9 cellular contexts compared by ENCODE assay signal in genomic region chr15:74799255-74799842, GRCh38. TPM values are rescaled to one million over a fixed set of nuclear protein-coding genes. Genes with fewer than 3 reads are reported as not detected.
DNase-seq lines count a peak whose midpoint lies in the region; ATAC-seq, FAIRE-seq and TF ChIP-seq lines count a peak whose summit lies in the region.
"Had no signal": no experiment of that assay in that cellular context is flagged by ENCODE, and none has a peak within 500 bp of the region (broad histone marks: within the 10 kb centered on the region; RNA-seq: fewer than 3 reads in every experiment).

No MANE protein-coding gene starts in this region.

- peaks cover 56% of the 10 kb centered on the region for H3K36me3 ChIP-seq in Karpas-422 (ENCODE audit: insufficient read depth, low read length)
- peaks cover 78% of the 10 kb centered on the region; the same call in 2 of the 3 replicates for H3K36me3 ChIP-seq in K562 (ENCODE audit: control insufficient read depth, insufficient read depth, low read length)
- H3K36me3 ChIP-seq in spleen = peaks cover 0 to 100% (median 62%) of the 10 kb centered on the region in 6 donors
- H3K36me3 ChIP-seq in GM23248 (ENCODE audit: low read depth) = 0 out of 2 replicates have a peak, but pooled peaks cover 5% of the 10 kb centered on the region

- H3K9me3 ChIP-seq in Karpas-422 (ENCODE audit: low read length) (no peaks in the 10 kb centered on the region), K562 (replicated peaks; ENCODE audit: control insufficient read depth, insufficient read depth, low read depth, low read length) (no peaks in the 10 kb centered on the region), spleen (no peaks in the 10 kb centered on the region), GM23248 (ENCODE audit: low read depth) (no peaks in the 10 kb centered on the region)

- no peak for ATAC-seq in K562
- no peak for ATAC-seq in GM21367 (IDR thresholded peaks at IDR 0.05; ENCODE audit: unreplicated experiment)

- H3K9me1 ChIP-seq in K562 (ENCODE audit: control insufficient read depth, insufficient read depth, low read length) = peaks cover 10% of the 10 kb centered on the region

- POLR2A ChIA-PET in K562 (lab: Yijun Ruan, JAX) = interaction anchor here (1.0 to 1.5 kb wide), 2 partner anchors 12 to 28 kb away, joined by 3 to 4 read pairs; no protein-coding TSS in a partner anchor

- no peaks in the 10 kb centered on the region for H3K27me3 ChIP-seq in Karpas-422 (ENCODE audit: low read length)
- H3K27me3 ChIP-seq in K562 (ENCODE audit: control insufficient read depth in 2 of 2, insufficient read depth in 2 of 2, low read length in 2 of 2) = no peaks in the 10 kb centered on the region
- H3K27me3 ChIP-seq in spleen (replicated peaks in 1 of 7) = no peaks in the 10 kb centered on the region
- H3K27me3 ChIP-seq in GM23248 (replicated peaks; ENCODE audit: insufficient read depth) = no peaks in the 10 kb centered on the region

- TF ChIP-seq EP300 in K562 (IDR thresholded peaks at IDR 0.05; ENCODE audit: low read length) = no peak

- H3K4me1 ChIP-seq in Karpas-422 (ENCODE audit: low read length) (peaks cover 64% of the 10 kb centered on the region), K562 (replicated peaks in 1 of 2; ENCODE audit: control insufficient read depth in 2 of 2, insufficient read depth in 2 of 2, low read length in 2 of 2) (peaks cover 0 to 43% of the 10 kb centered on the region in 2 experiments; a peak in 3 of 5 replicates), spleen (peaks cover 60 to 70% (median 67%) of the 10 kb centered on the region in 6 donors), GM23248 (ENCODE audit: insufficient read depth) (no peaks in the 10 kb centered on the region)

- DNase-seq in activated CD4-positive, alpha-beta T cell treated with anti-CD3 and anti-CD28 coated beads for 48 hours = peak; percentile 45
- no peak for DNase-seq in activated CD4-positive, alpha-beta T cell treated with anti-CD3 and anti-CD28 coated beads, Interleukin-2, amount 50 U/mL, for 4 hours
- DNase-seq in Karpas-422 = peak; percentile 83
- no peak for DNase-seq in K562 (ENCODE audit: extremely low read depth in 1 of 4, low spot score in 3 of 4)
- DNase-seq in spleen = peak; percentile 87
- DNase-seq in GM23248 = no peak
- DNase-seq in GM20000 (ENCODE audit: low spot score) = no peak

- no peak for TF ChIP-seq RAD21 in K562 (CRISPR knock-in tag; conservative IDR thresholded peaks at IDR 0.05 in 1 of 2, IDR thresholded peaks at IDR 0.05 in 1 of 2)

- TF ChIP-seq CTCF in K562 (IDR thresholded peaks at IDR 0.05 in 2 of 3, conservative IDR thresholded peaks at IDR 0.05 in 1 of 3; ENCODE audit: insufficient read depth in 2 of 3, low read depth in 1 of 3, low read length in 3 of 3) = no peak
- no peak for TF ChIP-seq CTCF in spleen (IDR thresholded peaks at IDR 0.05 in 8 of 11, conservative IDR thresholded peaks at IDR 0.05 in 3 of 11)
- no peak for TF ChIP-seq CTCF in GM20000 (IDR thresholded peaks at IDR 0.05; ENCODE audit: extremely low read depth, missing control alignments)

- H2AFZ ChIP-seq in Karpas-422 (ENCODE audit: low read length) (no peak overlapping the region), K562 (ENCODE audit: low read depth, low read length) (no peak overlapping the region), GM23248 (no peak overlapping the region)

- peaks cover 18% of the 10 kb centered on the region for H4K20me1 ChIP-seq in Karpas-422 (ENCODE audit: insufficient read depth, low read depth, low read length)
- peaks cover 14% of the 10 kb centered on the region for H4K20me1 ChIP-seq in K562 (replicated peaks; ENCODE audit: control insufficient read depth, insufficient read depth, low read length)
- no peaks in the 10 kb centered on the region for H4K20me1 ChIP-seq in GM23248 (ENCODE audit: insufficient read depth)

- H3K9me2 ChIP-seq in Karpas-422 (replicated peaks; ENCODE audit: insufficient read depth, low read length) (no peaks in the 10 kb centered on the region), GM23248 (ENCODE audit: insufficient read depth) (no peaks in the 10 kb centered on the region)

- TF ChIP-seq POLR2A in K562 (conservative IDR thresholded peaks at IDR 0.05) (no peak), spleen (IDR thresholded peaks at IDR 0.05) (no peak)

- no peak for FAIRE-seq in K562 (lab: Jason Lieb, UNC)

- in situ Hi-C loops in K562 (cut with MboI) = no loop called here
- in situ Hi-C loops in GM23248 (cut with MboI) = no loop called here

- H3F3A ChIP-seq in GM23248 (ENCODE audit: insufficient read depth) = no peaks in the 10 kb centered on the region

- BruUV-seq in K562 (replicated peaks; lab: Mats Ljungman, UMichigan) = no TSS peak

- H3K4me2 ChIP-seq in Karpas-422 (ENCODE audit: low read depth, low read length, poor library complexity, severe bottlenecking) (peak overlapping the region; percentile 63), K562 (ENCODE audit: insufficient read depth, low read length) (no peak overlapping the region), GM23248 (ENCODE audit: unreplicated experiment) (no peak overlapping the region)

- CTCF ChIA-PET in K562 (lab: Yijun Ruan, JAX; ENCODE audit: low intra/inter-chr PET ratio) = interaction anchor here (1.5 to 2.3 kb wide), 2 partner anchors 12 to 28 kb away, joined by 3 to 41 read pairs; no protein-coding TSS in a partner anchor

- H3K9ac ChIP-seq in Karpas-422 (ENCODE audit: low read length) (peak overlapping the region; percentile 72), K562 (ENCODE audit: insufficient read depth in 1 of 2, low read depth in 2 of 2, low read length in 2 of 2) (0 out of 4 replicates have a peak overlapping the region, but pooled peaks of 1 of the 2 experiments have one; percentile 19), GM23248 (no peak overlapping the region)

- 85% methylated on average over 11 of the region's 16 CpGs for WGBS in K562 (ENCODE audit: insufficient coverage, low coverage, missing lambda C conversion rate)
- WGBS in spleen, 5 donors = 77 to 83% (median 79%) methylated on average over 16 of the region's 16 CpGs
- 97 to 98% methylated on average over 15 to 16 of the region's 16 CpGs for WGBS in GM23248 (ENCODE audit: low coverage in 1 of 2, low lambda C conversion rate in 2 of 2, missing lambda C conversion rate in 2 of 2), 2 experiments

- H3K27ac ChIP-seq in Karpas-422 (ENCODE audit: low read length) (peak overlapping the region; percentile 100), K562 (ENCODE audit: extremely low read depth, low read depth, low read length) (no peak overlapping the region), spleen (peak overlapping the region; percentile 48 to 99 (median 89)), GM23248 (no peak overlapping the region)

- H3K4me3 ChIP-seq in Karpas-422 (ENCODE audit: low read length) = peak overlapping the region; percentile 39; the same call in 1 of the 2 replicates
- H3K4me3 ChIP-seq in K562 = no peak overlapping the region
- H3K4me3 ChIP-seq in spleen = peak overlapping the region in 1 of 8 donors; percentile 44
- no peak overlapping the region for H3K4me3 ChIP-seq in GM23248

- H3K79me2 ChIP-seq in Karpas-422 (ENCODE audit: low read length) (peaks cover 36% of the 10 kb centered on the region), K562 (ENCODE audit: control insufficient read depth, insufficient read depth, low read length) (no peaks in the 10 kb centered on the region; the same call in 2 of the 3 replicates), GM23248 (ENCODE audit: insufficient read depth) (peaks cover 39% of the 10 kb centered on the region)

- intact Hi-C loops in K562 (cut with micrococcal nuclease) = no loop called here
- intact Hi-C loops in spleen (cut with DNase I; ENCODE audit: low total_unique reads) = no loop called here

RNA-seq across cellular contexts. Expression of gene LMAN1L, which starts 13.3 kb away (rescaled TPM):
- total RNA-seq in Karpas-422 (2014; rRNA removed; shearing (Covaris generic); ENCODE audit: low replicate concordance) = 3.3 and 4.3 TPM in 2 replicates
- total RNA-seq in K562 (2011; cell fraction: chromatin; rRNA removed; ENCODE audit: low replicate concordance) = not detected in 2 replicates
- 0.17 TPM in 1 of 2 replicates, not detected in the other for total RNA-seq in K562 (2011; cell fraction: nucleolus; rRNA removed)
- not detected in 2 replicates for total RNA-seq in K562 (2011; cell fraction: nucleoplasm; rRNA removed)
- total RNA-seq in K562 (2014; rRNA removed) (not detected in 2 replicates), K562 (2014; rRNA removed; fragmentation: Illumina TruSeq; extraction: Trizol) (not detected in 2 replicates), K562 (2015; rRNA removed; fragmentation: Illumina TruSeq; extraction: Trizol) (not detected in 2 replicates), K562 (2021) (not detected in 2 replicates), spleen (100 to 1,000 TPM in 4 of 7 donors, 10 to 100 TPM in 3; 55.3 to 164 (median 106) TPM)
- polyA plus RNA-seq in K562 (2011; rRNA removed) (not detected in 2 replicates), K562 (2014; fragmentation: Illumina TruSeq; extraction: Trizol) (not detected in 2 replicates), K562 (2014; fragmentation: Nextera tagmentation; extraction: Ambion mirVana) (not detected), K562 (2014; rRNA removed) (not detected in 2 replicates), spleen (10 to 100 TPM in 2 of 3 donors, 1 to 10 TPM in 1; 2.4 to 36.8 (median 25.6) TPM), GM23248 (2016; fragmentation: Nextera tagmentation; extraction: Ambion mirVana) (not detected in 2 replicates)
- polyA plus RNA-seq in K562 (2011; cell fraction: cytosol; rRNA removed) = not detected in 2 replicates
- polyA plus RNA-seq in K562 (2011; cell fraction: nucleus; rRNA removed) = not detected in 2 replicates
- not detected in 2 replicates for polyA plus RNA-seq in K562 (2012)
- not detected in 2 replicates for polyA minus RNA-seq in K562 (2011; rRNA and poly(A)+ RNA removed)
- not detected in 2 replicates for polyA minus RNA-seq in K562 (2011; cell fraction: cytosol; rRNA and poly(A)+ RNA removed)
- polyA minus RNA-seq in K562 (2011; cell fraction: nucleus; rRNA and poly(A)+ RNA removed) = not detected in 2 replicates
- not detected in 2 replicates for total RNA-seq in GM23248 (2014; rRNA removed; shearing (Covaris generic))
- total RNA-seq: IMR-90 had no signal
- polyA plus RNA-seq: IMR-90 had no signal

RNA-seq across cellular contexts. Expression of gene CSK, which starts 17.5 kb away (rescaled TPM):
- 172 and 306 TPM in 2 replicates for total RNA-seq in Karpas-422 (2014; rRNA removed; shearing (Covaris generic); ENCODE audit: low replicate concordance)
- 52.2 and 176 TPM in 2 replicates for total RNA-seq in K562 (2011; cell fraction: chromatin; rRNA removed; ENCODE audit: low replicate concordance)
- 117 and 118 TPM in 2 replicates for total RNA-seq in K562 (2011; cell fraction: nucleolus; rRNA removed)
- 62.6 and 63.9 TPM in 2 replicates for total RNA-seq in K562 (2011; cell fraction: nucleoplasm; rRNA removed)
- 22.7 and 25.4 TPM in 2 replicates for total RNA-seq in K562 (2014; rRNA removed)
- total RNA-seq in K562 (2014; rRNA removed; fragmentation: Illumina TruSeq; extraction: Trizol) = 9.2 and 13.8 TPM in 2 replicates
- total RNA-seq in K562 (2015; rRNA removed; fragmentation: Illumina TruSeq; extraction: Trizol) = 22.5 and 24.8 TPM in 2 replicates
- 108 and 112 TPM in 2 replicates for total RNA-seq in K562 (2021)
- 17.2 and 21.5 TPM in 2 replicates for polyA plus RNA-seq in K562 (2011; rRNA removed)
- 16.6 and 23.4 TPM in 2 replicates for polyA plus RNA-seq in K562 (2011; cell fraction: cytosol; rRNA removed)
- 82.8 and 107 TPM in 2 replicates for polyA plus RNA-seq in K562 (2011; cell fraction: nucleus; rRNA removed)
- polyA plus RNA-seq in K562 (2012) = 62.3 and 74.3 TPM in 2 replicates
- 63.0 and 74.3 TPM in 2 replicates for polyA plus RNA-seq in K562 (2014; fragmentation: Illumina TruSeq; extraction: Trizol)
- 1 to 10 TPM; 1.5 to 2.4 TPM for polyA plus RNA-seq in K562 (2014; fragmentation: Nextera tagmentation; extraction: Ambion mirVana)
- polyA plus RNA-seq in K562 (2014; rRNA removed) = 32.6 and 41.5 TPM in 2 replicates
- 13.5 and 19.1 TPM in 2 replicates for polyA minus RNA-seq in K562 (2011; rRNA and poly(A)+ RNA removed)
- 39.6 and 42.3 TPM in 2 replicates for polyA minus RNA-seq in K562 (2011; cell fraction: cytosol; rRNA and poly(A)+ RNA removed)
- 24.8 and 30.3 TPM in 2 replicates for polyA minus RNA-seq in K562 (2011; cell fraction: nucleus; rRNA and poly(A)+ RNA removed)
- total RNA-seq in spleen = 100 to 1,000 TPM; 121 to 281 (median 197) TPM
- 100 to 1,000 TPM; 150 to 244 (median 187) TPM for polyA plus RNA-seq in spleen
- total RNA-seq in GM23248 (2014; rRNA removed; shearing (Covaris generic)) = 18.0 and 21.0 TPM in 2 replicates
- polyA plus RNA-seq in GM23248 (2016; fragmentation: Nextera tagmentation; extraction: Ambion mirVana) = 11.0 and 12.0 TPM in 2 replicates

RNA-seq across cellular contexts. Expression of gene CPLX3, which starts 27.1 kb away (rescaled TPM):
- 5.2 and 7.3 TPM in 2 replicates for total RNA-seq in Karpas-422 (2014; rRNA removed; shearing (Covaris generic); ENCODE audit: low replicate concordance)
- not detected in 2 replicates for total RNA-seq in K562 (2011; cell fraction: chromatin; rRNA removed; ENCODE audit: low replicate concordance)
- total RNA-seq in K562 (2011; cell fraction: nucleolus; rRNA removed) = not detected in 2 replicates
- total RNA-seq in K562 (2011; cell fraction: nucleoplasm; rRNA removed) = not detected in 2 replicates
- total RNA-seq in K562 (2014; rRNA removed) = not detected in 2 replicates
- not detected in 2 replicates for total RNA-seq in K562 (2014; rRNA removed; fragmentation: Illumina TruSeq; extraction: Trizol)
- total RNA-seq in K562 (2015; rRNA removed; fragmentation: Illumina TruSeq; extraction: Trizol) = not detected in 2 replicates
- not detected in 2 replicates for total RNA-seq in K562 (2021)
- not detected in 2 replicates for polyA plus RNA-seq in K562 (2011; rRNA removed)
- 0.04 TPM in 1 of 2 replicates, not detected in the other for polyA plus RNA-seq in K562 (2011; cell fraction: cytosol; rRNA removed)
- 0.04 TPM in 1 of 2 replicates, not detected in the other for polyA plus RNA-seq in K562 (2011; cell fraction: nucleus; rRNA removed)
- not detected in 2 replicates for polyA plus RNA-seq in K562 (2012)
- polyA plus RNA-seq in K562 (2014; fragmentation: Illumina TruSeq; extraction: Trizol) = not detected in 2 replicates
- polyA plus RNA-seq in K562 (2014; fragmentation: Nextera tagmentation; extraction: Ambion mirVana) = not detected
- not detected in 2 replicates for polyA plus RNA-seq in K562 (2014; rRNA removed)
- not detected in 2 replicates for polyA minus RNA-seq in K562 (2011; rRNA and poly(A)+ RNA removed)
- not detected in 2 replicates for polyA minus RNA-seq in K562 (2011; cell fraction: cytosol; rRNA and poly(A)+ RNA removed)
- polyA minus RNA-seq in K562 (2011; cell fraction: nucleus; rRNA and poly(A)+ RNA removed) = not detected in 2 replicates
- 10 to 100 TPM; 17.7 to 73.7 (median 37.0) TPM for total RNA-seq in spleen
- polyA plus RNA-seq in spleen = 100 to 1,000 TPM in 2 of 3 donors, 10 to 100 TPM in 1; 28.9 to 207 (median 127) TPM
- total RNA-seq in GM23248 (2014; rRNA removed; shearing (Covaris generic)) = not detected in 2 replicates
- not detected in 2 replicates for polyA plus RNA-seq in GM23248 (2016; fragmentation: Nextera tagmentation; extraction: Ambion mirVana)
- total RNA-seq: IMR-90 had no signal
- polyA plus RNA-seq: IMR-90 had no signal

RNA-seq across cellular contexts. Expression of gene ULK3, which starts 43.6 kb away (rescaled TPM):
- total RNA-seq in Karpas-422 (2014; rRNA removed; shearing (Covaris generic); ENCODE audit: low replicate concordance) = 87.3 and 89.6 TPM in 2 replicates
- total RNA-seq in K562 (2011; cell fraction: chromatin; rRNA removed; ENCODE audit: low replicate concordance) = 107 and 242 TPM in 2 replicates
- 124 and 125 TPM in 2 replicates for total RNA-seq in K562 (2011; cell fraction: nucleolus; rRNA removed)
- total RNA-seq in K562 (2011; cell fraction: nucleoplasm; rRNA removed) = 82.4 and 89.4 TPM in 2 replicates
- total RNA-seq in K562 (2014; rRNA removed) (34.9 and 35.9 TPM in 2 replicates), K562 (2014; rRNA removed; fragmentation: Illumina TruSeq; extraction: Trizol) (18.2 and 19.3 TPM in 2 replicates), K562 (2015; rRNA removed; fragmentation: Illumina TruSeq; extraction: Trizol) (24.9 and 25.5 TPM in 2 replicates), K562 (2021) (36.9 and 38.3 TPM in 2 replicates), spleen (10 to 100 TPM; 51.7 to 74.6 (median 57.7) TPM)
- polyA plus RNA-seq in K562 (2011; rRNA removed) (61.5 and 68.0 TPM in 2 replicates), K562 (2014; fragmentation: Illumina TruSeq; extraction: Trizol) (43.2 and 49.7 TPM in 2 replicates), K562 (2014; fragmentation: Nextera tagmentation; extraction: Ambion mirVana) (under 1 TPM; 0.68 to 0.88 TPM), K562 (2014; rRNA removed) (60.9 and 62.5 TPM in 2 replicates), spleen (10 to 100 TPM; 33.2 to 71.5 (median 64.7) TPM), GM23248 (2016; fragmentation: Nextera tagmentation; extraction: Ambion mirVana) (14.0 and 14.6 TPM in 2 replicates)
- 45.9 and 75.1 TPM in 2 replicates for polyA plus RNA-seq in K562 (2011; cell fraction: cytosol; rRNA removed)
- 426 and 551 TPM in 2 replicates for polyA plus RNA-seq in K562 (2011; cell fraction: nucleus; rRNA removed)
- 42.4 and 44.3 TPM in 2 replicates for polyA plus RNA-seq in K562 (2012)
- polyA minus RNA-seq in K562 (2011; rRNA and poly(A)+ RNA removed) = 23.1 and 27.7 TPM in 2 replicates
- polyA minus RNA-seq in K562 (2011; cell fraction: cytosol; rRNA and poly(A)+ RNA removed) = 13.6 and 16.5 TPM in 2 replicates
- 38.5 and 48.7 TPM in 2 replicates for polyA minus RNA-seq in K562 (2011; cell fraction: nucleus; rRNA and poly(A)+ RNA removed)
- total RNA-seq in GM23248 (2014; rRNA removed; shearing (Covaris generic)) = 29.1 and 30.3 TPM in 2 replicates

RNA-seq across cellular contexts. Expression of gene CYP1A2, which starts 50.7 kb away (rescaled TPM):
- total RNA-seq in Karpas-422 (2014; rRNA removed; shearing (Covaris generic); ENCODE audit: low replicate concordance) = not detected in 2 replicates
- total RNA-seq in K562 (2011; cell fraction: chromatin; rRNA removed; ENCODE audit: low replicate concordance) = not detected in 2 replicates
- not detected in 2 replicates for total RNA-seq in K562 (2011; cell fraction: nucleolus; rRNA removed)
- not detected in 2 replicates for total RNA-seq in K562 (2011; cell fraction: nucleoplasm; rRNA removed)
- total RNA-seq in K562 (2014; rRNA removed) (not detected in 2 replicates), K562 (2014; rRNA removed; fragmentation: Illumina TruSeq; extraction: Trizol) (not detected in 2 replicates), K562 (2015; rRNA removed; fragmentation: Illumina TruSeq; extraction: Trizol) (not detected in 2 replicates), K562 (2021) (not detected in 2 replicates), spleen (not detected)
- polyA plus RNA-seq in K562 (2011; rRNA removed) (not detected in 2 replicates), K562 (2014; fragmentation: Illumina TruSeq; extraction: Trizol) (not detected in 2 replicates), K562 (2014; fragmentation: Nextera tagmentation; extraction: Ambion mirVana) (not detected), K562 (2014; rRNA removed) (not detected in 2 replicates), spleen (not detected), GM23248 (2016; fragmentation: Nextera tagmentation; extraction: Ambion mirVana) (not detected in 2 replicates)
- not detected in 2 replicates for polyA plus RNA-seq in K562 (2011; cell fraction: cytosol; rRNA removed)
- polyA plus RNA-seq in K562 (2011; cell fraction: nucleus; rRNA removed) = not detected in 2 replicates
- polyA plus RNA-seq in K562 (2012) = not detected in 2 replicates
- not detected in 2 replicates for polyA minus RNA-seq in K562 (2011; rRNA and poly(A)+ RNA removed)
- polyA minus RNA-seq in K562 (2011; cell fraction: cytosol; rRNA and poly(A)+ RNA removed) = not detected in 2 replicates
- not detected in 2 replicates for polyA minus RNA-seq in K562 (2011; cell fraction: nucleus; rRNA and poly(A)+ RNA removed)
- total RNA-seq in GM23248 (2014; rRNA removed; shearing (Covaris generic)) = not detected in 2 replicates
- total RNA-seq: IMR-90 had no signal
- polyA plus RNA-seq: IMR-90 had no signal

Comparison
In these comparisons a context has a peak if more than half of its experiments do, and no peak if none do; other contexts are left out.
1. DNase-seq: peak in activated CD4-positive, alpha-beta T cell treated with anti-CD3 and anti-CD28 coated beads for 48 hours (single experiment), Karpas-422 (single experiment) and spleen (single experiment); none in activated CD4-positive, alpha-beta T cell treated with anti-CD3 and anti-CD28 coated beads, Interleukin-2, amount 50 U/mL, for 4 hours (0 of 2), K562 (0 of 4), GM23248 (single experiment) and GM20000 (single experiment).
2. H3K27ac ChIP-seq: peak in Karpas-422 (single experiment) and spleen (8 of 8); none in K562 (single experiment) and GM23248 (single experiment).
3. RNA of gene LMAN1L, which starts 13.3 kb away (total RNA-seq): 55.3 to 164 TPM in spleen; 3.3 to 4.3 TPM in Karpas-422, 0.17 TPM in K562 and not detected in GM23248; every median in the first group is over 10 times any median in the second.